26 cellular contexts compared by ENCODE assay signal in the genomic region with DNA sequence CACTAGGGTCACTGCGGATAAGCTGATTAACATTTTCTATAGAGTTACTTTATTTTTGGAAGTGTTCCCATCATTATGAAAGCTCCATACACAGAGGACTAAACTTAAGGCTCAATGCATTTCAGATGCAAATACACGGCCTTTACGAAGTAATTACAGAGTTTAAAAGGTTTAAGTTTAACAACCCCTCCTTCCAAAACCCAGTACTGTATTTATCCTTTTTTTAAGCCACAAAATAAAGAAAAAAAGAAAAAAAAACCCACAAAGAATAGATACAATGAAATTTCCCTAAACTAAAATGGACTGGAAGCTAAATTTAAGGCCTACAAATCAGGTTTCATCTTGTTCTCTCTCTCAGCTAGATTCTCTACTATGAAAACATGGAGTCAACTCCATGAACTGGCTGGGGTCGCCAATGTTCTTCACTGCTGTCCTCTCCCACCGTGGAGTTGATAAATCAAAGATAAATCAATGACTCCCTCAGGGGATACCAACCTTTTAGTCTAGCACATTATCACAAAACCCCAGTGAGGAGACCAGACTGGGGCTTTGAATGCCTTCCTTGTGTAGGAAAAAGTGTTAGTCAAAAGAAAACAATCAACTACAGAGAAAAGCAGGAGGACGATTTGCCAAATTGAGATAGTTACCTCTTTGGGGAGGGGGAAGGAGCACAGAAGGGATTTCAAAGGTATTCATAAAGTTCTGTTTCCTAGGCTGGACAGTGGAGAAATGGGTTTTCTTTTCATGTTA.
"Had no signal": no experiment of that assay in that cellular context is flagged by ENCODE, and none has a peak within 500 bp of the region (broad histone marks: within the 10 kb centered on the region; RNA-seq: fewer than 3 reads in every experiment).

No MANE protein-coding gene starts in this region.

- H3K36me3 Mint-ChIP-seq: memory B cell; naive B cell; natural killer cell treated with Interleukin-12 subunit alpha and Interleukin-12 subunit beta and Interleukin-15 and Interleukin-18, amount 100 ng/mL, for 72 hours; stimulated activated naive B cell treated with anti-CD40 and anti-IgM and Interleukin-4, amounts not matched to agents 10 μg/mL and 1 μg/mL and 100 μg/mL, for 72 hours had no signal

- H3K4me1 ChIP-seq: gastrocnemius medialis, lower lobe of right lung, pancreas, right lobe of liver, tibial nerve, upper lobe of left lung had no signal

- H3K27me3 Mint-ChIP-seq: naive B cell; progenitor cell of endocrine pancreas; stimulated activated naive B cell treated with anti-CD40 and anti-IgM and Interleukin-4, amounts not matched to agents 10 μg/mL and 1 μg/mL and 100 μg/mL, for 72 hours had no signal

- H3K9me3 Mint-ChIP-seq: memory B cell; mesothelial cell of epicardium; naive B cell; natural killer cell treated with Interleukin-12 subunit alpha and Interleukin-12 subunit beta and Interleukin-15 and Interleukin-18, amount 100 ng/mL, for 72 hours; neural crest cell; stimulated activated naive B cell treated with anti-CD40 and anti-IgM and Interleukin-4, amounts not matched to agents 10 μg/mL and 1 μg/mL and 100 μg/mL, for 72 hours; stimulated activated naive CD8-positive, alpha-beta T cell treated with anti-CD3 and anti-CD28 coated beads, Interleukin-15, Interleukin-2, amounts not matched to agents 100 ng/mL and 50 ng/mL, for 24 hours had no signal

- H3K4me1 Mint-ChIP-seq: memory B cell; mesothelial cell of epicardium; naive B cell; stimulated activated naive B cell treated with anti-CD40 and anti-IgM and Interleukin-4, amounts not matched to agents 10 μg/mL and 1 μg/mL and 100 μg/mL, for 72 hours had no signal

- H3K27me3 ChIP-seq: gastrocnemius medialis, neutrophil, pancreas, right lobe of liver, tibial nerve, upper lobe of left lung had no signal

- H3K4me3 ChIP-seq: coronary artery, gastrocnemius medialis, lower lobe of right lung, mucosa of descending colon, pancreas, right lobe of liver, thoracic aorta, tibial nerve, upper lobe of left lung had no signal

- H3K27ac ChIP-seq: coronary artery, gastrocnemius medialis, lower lobe of right lung, neutrophil, pancreas, right lobe of liver, thoracic aorta, tibial nerve, upper lobe of left lung had no signal

- H3K27ac Mint-ChIP-seq: memory B cell; mesothelial cell of epicardium; naive B cell; natural killer cell treated with Interleukin-12 subunit alpha and Interleukin-12 subunit beta and Interleukin-15 and Interleukin-18, amount 100 ng/mL, for 72 hours; progenitor cell of endocrine pancreas; stimulated activated naive B cell treated with anti-CD40 and anti-IgM and Interleukin-4, amounts not matched to agents 10 μg/mL and 1 μg/mL and 100 μg/mL, for 72 hours; stimulated activated naive CD8-positive, alpha-beta T cell treated with anti-CD3 and anti-CD28 coated beads, Interleukin-15, Interleukin-2, amounts not matched to agents 100 ng/mL and 50 ng/mL, for 24 hours had no signal

- H3K4me3 Mint-ChIP-seq: memory B cell; mesothelial cell of epicardium; naive B cell; natural killer cell treated with Interleukin-12 subunit alpha and Interleukin-12 subunit beta and Interleukin-15 and Interleukin-18, amount 100 ng/mL, for 72 hours; neural crest cell; stimulated activated naive B cell treated with anti-CD40 and anti-IgM and Interleukin-4, amounts not matched to agents 10 μg/mL and 1 μg/mL and 100 μg/mL, for 72 hours; stimulated activated naive CD8-positive, alpha-beta T cell treated with anti-CD3 and anti-CD28 coated beads, Interleukin-15, Interleukin-2, amounts not matched to agents 100 ng/mL and 50 ng/mL, for 24 hours had no signal

- H3K36me3 ChIP-seq: gastrocnemius medialis, neutrophil, pancreas, right lobe of liver, thoracic aorta, tibial nerve had no signal

- ATAC-seq: esophagus mucosa; gastrocnemius medialis; left ventricle myocardium superior; lower lobe of right lung; mucosa of descending colon; natural killer cell treated with Interleukin-12 subunit alpha and Interleukin-12 subunit beta and Interleukin-15 and Interleukin-18, amount 100 ng/mL, for 72 hours; pancreas; right lobe of liver; stimulated activated naive B cell treated with anti-CD40 and anti-IgM and Interleukin-4, amounts not matched to agents 10 μg/mL and 1 μg/mL and 100 μg/mL, for 72 hours had no signal

- DNase-seq: dermis blood vessel endothelial cell; foreskin fibroblast; gastrocnemius medialis; head of caudate nucleus; left ventricle myocardium superior; lower lobe of right lung; mucosa of descending colon; naive B cell; pancreas; right lobe of liver; small intestine; stimulated activated CD4-positive, alpha-beta T cell treated with anti-CD3 and anti-CD28 coated beads, Interleukin-15, amount 100 ng/mL, for 24 hours; stimulated activated CD4-positive, alpha-beta T cell treated with anti-CD3 and anti-CD28 coated beads, Interleukin-2, amount 100 ng/mL, for 48 hours; stimulated activated naive B cell treated with anti-CD40 and anti-IgM and Interleukin-4, amounts not matched to agents 10 μg/mL and 1 μg/mL and 100 μg/mL, for 72 hours; upper lobe of left lung had no signal

- H3K9me3 ChIP-seq: gastrocnemius medialis, lower lobe of right lung, mucosa of descending colon, neutrophil, pancreas, right lobe of liver, thoracic aorta, tibial nerve, upper lobe of left lung had no signal
